In the genomic region with DNA sequence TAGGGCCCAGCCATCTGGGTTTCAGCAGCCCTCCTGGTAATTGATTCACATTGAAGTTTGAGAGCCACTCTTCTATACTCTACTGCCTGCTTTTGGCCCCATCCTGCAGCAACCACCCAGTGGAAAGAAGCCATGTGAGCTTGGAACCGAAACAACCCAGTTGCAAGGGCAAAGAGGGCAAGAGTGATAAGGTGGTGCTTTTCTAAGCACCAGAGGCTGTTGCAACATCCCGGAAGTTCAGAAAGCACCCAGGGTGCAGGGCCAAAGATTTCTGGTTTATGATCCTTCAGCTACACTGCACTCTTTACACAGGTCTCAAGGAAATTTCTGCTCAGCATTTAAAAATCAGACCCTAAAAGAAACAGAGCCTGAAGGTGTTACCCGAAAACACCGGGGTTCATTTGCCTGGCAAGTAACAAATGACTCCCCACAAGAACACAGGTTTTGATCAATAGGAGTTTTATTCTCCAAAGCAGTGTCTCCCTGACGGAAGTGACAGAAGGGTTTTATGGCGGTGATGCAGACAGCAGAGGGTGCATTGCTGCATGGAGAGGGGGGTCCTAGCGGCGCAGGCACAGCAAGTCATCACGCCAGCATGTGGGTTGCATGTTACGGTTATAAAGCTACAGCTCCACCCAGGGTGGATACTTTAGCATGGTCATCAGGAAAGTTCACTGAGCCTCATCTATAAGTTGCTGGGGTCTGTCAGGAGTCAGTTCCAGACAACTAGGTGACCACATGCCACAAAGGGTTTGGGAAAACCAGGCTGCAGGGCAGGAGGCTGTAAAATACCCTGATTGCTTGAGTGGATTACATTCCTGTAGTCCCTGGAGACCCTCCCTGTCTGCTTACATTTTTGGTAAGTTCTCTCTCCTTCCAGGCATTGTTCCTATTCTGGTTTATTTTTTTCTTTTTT, we compare ENCODE assay signal across 1 cellular context.
TF ChIP-seq lines count a peak whose summit lies in the region.

No MANE protein-coding gene starts in this region.

TF ChIP-seq in HepG2, 621 proteins besides CTCF, POLR2A, EP300 and RAD21 (continued from another document and continues in another):
- TF ChIP-seq, protein P1, sequence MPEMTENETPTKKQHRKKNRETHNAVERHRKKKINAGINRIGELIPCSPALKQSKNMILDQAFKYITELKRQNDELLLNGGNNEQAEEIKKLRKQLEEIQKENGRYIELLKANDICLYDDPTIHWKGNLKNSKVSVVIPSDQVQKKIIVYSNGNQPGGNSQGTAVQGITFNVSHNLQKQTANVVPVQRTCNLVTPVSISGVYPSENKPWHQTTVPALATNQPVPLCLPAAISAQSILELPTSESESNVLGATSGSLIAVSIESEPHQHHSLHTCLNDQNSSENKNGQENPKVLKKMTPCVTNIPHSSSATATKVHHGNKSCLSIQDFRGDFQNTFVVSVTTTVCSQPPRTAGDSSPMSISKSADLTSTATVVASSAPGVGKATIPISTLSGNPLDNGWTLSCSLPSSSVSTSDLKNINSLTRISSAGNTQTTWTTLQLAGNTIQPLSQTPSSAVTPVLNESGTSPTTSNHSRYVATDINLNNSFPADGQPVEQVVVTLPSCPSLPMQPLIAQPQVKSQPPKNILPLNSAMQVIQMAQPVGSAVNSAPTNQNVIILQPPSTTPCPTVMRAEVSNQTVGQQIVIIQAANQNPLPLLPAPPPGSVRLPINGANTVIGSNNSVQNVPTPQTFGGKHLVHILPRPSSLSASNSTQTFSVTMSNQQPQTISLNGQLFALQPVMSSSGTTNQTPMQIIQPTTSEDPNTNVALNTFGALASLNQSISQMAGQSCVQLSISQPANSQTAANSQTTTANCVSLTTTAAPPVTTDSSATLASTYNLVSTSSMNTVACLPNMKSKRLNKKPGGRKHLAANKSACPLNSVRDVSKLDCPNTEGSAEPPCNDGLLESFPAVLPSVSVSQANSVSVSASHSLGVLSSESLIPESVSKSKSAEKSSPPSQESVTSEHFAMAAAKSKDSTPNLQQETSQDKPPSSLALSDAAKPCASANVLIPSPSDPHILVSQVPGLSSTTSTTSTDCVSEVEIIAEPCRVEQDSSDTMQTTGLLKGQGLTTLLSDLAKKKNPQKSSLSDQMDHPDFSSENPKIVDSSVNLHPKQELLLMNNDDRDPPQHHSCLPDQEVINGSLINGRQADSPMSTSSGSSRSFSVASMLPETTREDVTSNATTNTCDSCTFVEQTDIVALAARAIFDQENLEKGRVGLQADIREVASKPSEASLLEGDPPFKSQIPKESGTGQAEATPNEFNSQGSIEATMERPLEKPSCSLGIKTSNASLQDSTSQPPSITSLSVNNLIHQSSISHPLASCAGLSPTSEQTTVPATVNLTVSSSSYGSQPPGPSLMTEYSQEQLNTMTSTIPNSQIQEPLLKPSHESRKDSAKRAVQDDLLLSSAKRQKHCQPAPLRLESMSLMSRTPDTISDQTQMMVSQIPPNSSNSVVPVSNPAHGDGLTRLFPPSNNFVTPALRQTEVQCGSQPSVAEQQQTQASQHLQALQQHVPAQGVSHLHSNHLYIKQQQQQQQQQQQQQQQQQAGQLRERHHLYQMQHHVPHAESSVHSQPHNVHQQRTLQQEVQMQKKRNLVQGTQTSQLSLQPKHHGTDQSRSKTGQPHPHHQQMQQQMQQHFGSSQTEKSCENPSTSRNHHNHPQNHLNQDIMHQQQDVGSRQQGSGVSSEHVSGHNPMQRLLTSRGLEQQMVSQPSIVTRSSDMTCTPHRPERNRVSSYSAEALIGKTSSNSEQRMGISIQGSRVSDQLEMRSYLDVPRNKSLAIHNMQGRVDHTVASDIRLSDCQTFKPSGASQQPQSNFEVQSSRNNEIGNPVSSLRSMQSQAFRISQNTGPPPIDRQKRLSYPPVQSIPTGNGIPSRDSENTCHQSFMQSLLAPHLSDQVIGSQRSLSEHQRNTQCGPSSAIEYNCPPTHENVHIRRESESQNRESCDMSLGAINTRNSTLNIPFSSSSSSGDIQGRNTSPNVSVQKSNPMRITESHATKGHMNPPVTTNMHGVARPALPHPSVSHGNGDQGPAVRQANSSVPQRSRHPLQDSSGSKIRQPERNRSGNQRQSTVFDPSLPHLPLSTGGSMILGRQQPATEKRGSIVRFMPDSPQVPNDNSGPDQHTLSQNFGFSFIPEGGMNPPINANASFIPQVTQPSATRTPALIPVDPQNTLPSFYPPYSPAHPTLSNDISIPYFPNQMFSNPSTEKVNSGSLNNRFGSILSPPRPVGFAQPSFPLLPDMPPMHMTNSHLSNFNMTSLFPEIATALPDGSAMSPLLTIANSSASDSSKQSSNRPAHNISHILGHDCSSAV (CRISPR knock-in tag; IDR thresholded peaks at IDR 0.05; ENCODE audit: borderline replicate concordance), result no peak
- no peak for TF ChIP-seq FOXM1 (CRISPR knock-in tag; IDR thresholded peaks at IDR 0.05)
- TF ChIP-seq PBX2 (CRISPR knock-in tag; IDR thresholded peaks at IDR 0.05), result no peak
- no peak for TF ChIP-seq SMARCE1 (IDR thresholded peaks at IDR 0.05; ENCODE audit: borderline replicate concordance)
- TF ChIP-seq NR2F1 (CRISPR knock-in tag; IDR thresholded peaks at IDR 0.05), result peak in 1 of 2 experiments; percentile 69; a peak in 2 of 4 replicates
- peak; percentile 65; the same call in 1 of the 2 replicates for TF ChIP-seq HDAC2 (CRISPR knock-in tag; IDR thresholded peaks at IDR 0.05)
- TF ChIP-seq GABPA (IDR thresholded peaks at IDR 0.05; ENCODE audit: low read depth, low read length), result no peak
- peak; percentile 78 for TF ChIP-seq GABPA (CRISPR knock-in tag; IDR thresholded peaks at IDR 0.05; ENCODE audit: low read depth)
- peak; percentile 47 for TF ChIP-seq SAP130 (CRISPR knock-in tag; IDR thresholded peaks at IDR 0.05; ENCODE audit: low read depth)
- no peak for TF ChIP-seq NFYC (CRISPR knock-in tag; IDR thresholded peaks at IDR 0.05)
- TF ChIP-seq, protein P2, sequence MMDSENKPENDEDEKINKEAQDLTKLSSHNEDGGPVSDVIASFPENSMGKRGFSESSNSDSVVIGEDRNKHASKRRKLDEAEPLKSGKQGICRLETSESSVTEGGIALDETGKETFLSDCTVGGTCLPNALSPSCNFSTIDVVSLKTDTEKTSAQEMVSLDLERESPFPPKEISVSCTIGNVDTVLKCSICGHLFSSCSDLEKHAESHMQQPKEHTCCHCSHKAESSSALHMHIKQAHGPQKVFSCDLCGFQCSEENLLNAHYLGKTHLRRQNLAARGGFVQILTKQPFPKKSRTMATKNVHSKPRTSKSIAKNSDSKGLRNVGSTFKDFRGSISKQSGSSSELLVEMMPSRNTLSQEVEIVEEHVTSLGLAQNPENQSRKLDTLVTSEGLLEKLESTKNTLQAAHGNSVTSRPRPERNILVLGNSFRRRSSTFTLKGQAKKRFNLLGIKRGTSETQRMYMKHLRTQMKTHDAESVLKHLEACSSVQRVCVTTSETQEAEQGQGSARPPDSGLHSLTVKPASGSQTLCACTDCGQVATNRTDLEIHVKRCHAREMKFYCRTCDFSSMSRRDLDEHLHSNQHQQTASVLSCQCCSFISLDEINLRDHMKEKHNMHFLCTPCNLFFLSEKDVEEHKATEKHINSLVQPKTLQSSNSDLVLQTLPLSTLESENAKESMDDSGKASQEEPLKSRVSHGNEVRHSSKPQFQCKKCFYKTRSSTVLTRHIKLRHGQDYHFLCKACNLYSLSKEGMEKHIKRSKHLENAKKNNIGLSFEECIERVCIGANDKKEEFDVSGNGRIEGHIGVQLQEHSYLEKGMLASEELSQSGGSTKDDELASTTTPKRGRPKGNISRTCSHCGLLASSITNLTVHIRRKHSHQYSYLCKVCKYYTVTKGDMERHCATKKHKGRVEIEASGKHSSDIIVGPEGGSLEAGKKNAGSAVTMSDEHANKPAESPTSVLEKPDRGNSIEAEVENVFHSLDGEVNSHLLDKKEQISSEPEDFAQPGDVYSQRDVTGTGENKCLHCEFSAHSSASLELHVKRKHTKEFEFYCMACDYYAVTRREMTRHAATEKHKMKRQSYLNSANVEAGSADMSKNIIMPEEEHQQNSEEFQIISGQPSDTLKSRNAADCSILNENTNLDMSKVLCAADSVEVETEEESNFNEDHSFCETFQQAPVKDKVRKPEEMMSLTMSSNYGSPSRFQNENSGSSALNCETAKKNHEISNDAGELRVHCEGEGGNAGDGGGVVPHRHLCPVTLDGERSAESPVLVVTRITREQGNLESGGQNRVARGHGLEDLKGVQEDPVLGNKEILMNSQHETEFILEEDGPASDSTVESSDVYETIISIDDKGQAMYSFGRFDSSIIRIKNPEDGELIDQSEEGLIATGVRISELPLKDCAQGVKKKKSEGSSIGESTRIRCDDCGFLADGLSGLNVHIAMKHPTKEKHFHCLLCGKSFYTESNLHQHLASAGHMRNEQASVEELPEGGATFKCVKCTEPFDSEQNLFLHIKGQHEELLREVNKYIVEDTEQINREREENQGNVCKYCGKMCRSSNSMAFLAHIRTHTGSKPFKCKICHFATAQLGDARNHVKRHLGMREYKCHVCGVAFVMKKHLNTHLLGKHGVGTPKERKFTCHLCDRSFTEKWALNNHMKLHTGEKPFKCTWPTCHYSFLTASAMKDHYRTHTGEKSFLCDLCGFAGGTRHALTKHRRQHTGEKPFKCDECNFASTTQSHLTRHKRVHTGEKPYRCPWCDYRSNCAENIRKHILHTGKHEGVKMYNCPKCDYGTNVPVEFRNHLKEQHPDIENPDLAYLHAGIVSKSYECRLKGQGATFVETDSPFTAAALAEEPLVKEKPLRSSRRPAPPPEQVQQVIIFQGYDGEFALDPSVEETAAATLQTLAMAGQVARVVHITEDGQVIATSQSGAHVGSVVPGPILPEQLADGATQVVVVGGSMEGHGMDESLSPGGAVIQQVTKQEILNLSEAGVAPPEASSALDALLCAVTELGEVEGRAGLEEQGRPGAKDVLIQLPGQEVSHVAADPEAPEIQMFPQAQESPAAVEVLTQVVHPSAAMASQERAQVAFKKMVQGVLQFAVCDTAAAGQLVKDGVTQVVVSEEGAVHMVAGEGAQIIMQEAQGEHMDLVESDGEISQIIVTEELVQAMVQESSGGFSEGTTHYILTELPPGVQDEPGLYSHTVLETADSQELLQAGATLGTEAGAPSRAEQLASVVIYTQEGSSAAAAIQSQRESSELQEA (CRISPR knock-in tag; IDR thresholded peaks at IDR 0.05; ENCODE audit: not compliant biosample characterization), result no peak
- TF ChIP-seq, protein P3, sequence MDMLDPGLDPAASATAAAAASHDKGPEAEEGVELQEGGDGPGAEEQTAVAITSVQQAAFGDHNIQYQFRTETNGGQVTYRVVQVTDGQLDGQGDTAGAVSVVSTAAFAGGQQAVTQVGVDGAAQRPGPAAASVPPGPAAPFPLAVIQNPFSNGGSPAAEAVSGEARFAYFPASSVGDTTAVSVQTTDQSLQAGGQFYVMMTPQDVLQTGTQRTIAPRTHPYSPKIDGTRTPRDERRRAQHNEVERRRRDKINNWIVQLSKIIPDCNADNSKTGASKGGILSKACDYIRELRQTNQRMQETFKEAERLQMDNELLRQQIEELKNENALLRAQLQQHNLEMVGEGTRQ (IDR thresholded peaks at IDR 0.05; ENCODE audit: low read depth, low read length), result no peak
- TF ChIP-seq, protein P3 (CRISPR knock-in tag; IDR thresholded peaks at IDR 0.05; ENCODE audit: borderline replicate concordance), result no peak
- TF ChIP-seq ZNF615 (CRISPR knock-in tag; IDR thresholded peaks at IDR 0.05; ENCODE audit: borderline replicate concordance), result no peak
- no peak for TF ChIP-seq ZNF503 (CRISPR knock-in tag; IDR thresholded peaks at IDR 0.05)
- TF ChIP-seq ZNF234 (CRISPR knock-in tag; conservative IDR thresholded peaks at IDR 0.05), result no peak
- TF ChIP-seq MEIS1 (CRISPR knock-in tag; IDR thresholded peaks at IDR 0.05; ENCODE audit: borderline replicate concordance), result no peak
- TF ChIP-seq ZNF3 (CRISPR knock-in tag; IDR thresholded peaks at IDR 0.05), result no peak
- TF ChIP-seq, protein P4, sequence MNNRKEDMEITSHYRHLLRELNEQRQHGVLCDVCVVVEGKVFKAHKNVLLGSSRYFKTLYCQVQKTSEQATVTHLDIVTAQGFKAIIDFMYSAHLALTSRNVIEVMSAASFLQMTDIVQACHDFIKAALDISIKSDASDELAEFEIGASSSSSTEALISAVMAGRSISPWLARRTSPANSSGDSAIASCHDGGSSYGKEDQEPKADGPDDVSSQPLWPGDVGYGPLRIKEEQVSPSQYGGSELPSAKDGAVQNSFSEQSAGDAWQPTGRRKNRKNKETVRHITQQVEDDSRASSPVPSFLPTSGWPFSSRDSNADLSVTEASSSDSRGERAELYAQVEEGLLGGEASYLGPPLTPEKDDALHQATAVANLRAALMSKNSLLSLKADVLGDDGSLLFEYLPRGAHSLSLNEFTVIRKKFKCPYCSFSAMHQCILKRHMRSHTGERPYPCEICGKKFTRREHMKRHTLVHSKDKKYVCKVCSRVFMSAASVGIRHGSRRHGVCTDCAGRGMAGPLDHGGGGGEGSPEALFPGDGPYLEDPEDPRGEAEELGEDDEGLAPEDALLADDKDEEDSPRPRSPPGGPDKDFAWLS (CRISPR knock-in tag; IDR thresholded peaks at IDR 0.05; ENCODE audit: borderline replicate concordance), result no peak
- TF ChIP-seq FOSL2 (CRISPR knock-in tag; IDR thresholded peaks at IDR 0.05), result peak; percentile 42; the same call in 1 of the 2 replicates
- peak; percentile 28; the same call in 1 of the 2 replicates for TF ChIP-seq ZNF264 (CRISPR knock-in tag; IDR thresholded peaks at IDR 0.05)
- TF ChIP-seq SALL2 (CRISPR knock-in tag; IDR thresholded peaks at IDR 0.05), result no peak
- no peak for TF ChIP-seq TSC22D2 (CRISPR knock-in tag; IDR thresholded peaks at IDR 0.05; ENCODE audit: borderline replicate concordance)
